ENCODE assay signal across 1 cellular context in the genomic region with DNA sequence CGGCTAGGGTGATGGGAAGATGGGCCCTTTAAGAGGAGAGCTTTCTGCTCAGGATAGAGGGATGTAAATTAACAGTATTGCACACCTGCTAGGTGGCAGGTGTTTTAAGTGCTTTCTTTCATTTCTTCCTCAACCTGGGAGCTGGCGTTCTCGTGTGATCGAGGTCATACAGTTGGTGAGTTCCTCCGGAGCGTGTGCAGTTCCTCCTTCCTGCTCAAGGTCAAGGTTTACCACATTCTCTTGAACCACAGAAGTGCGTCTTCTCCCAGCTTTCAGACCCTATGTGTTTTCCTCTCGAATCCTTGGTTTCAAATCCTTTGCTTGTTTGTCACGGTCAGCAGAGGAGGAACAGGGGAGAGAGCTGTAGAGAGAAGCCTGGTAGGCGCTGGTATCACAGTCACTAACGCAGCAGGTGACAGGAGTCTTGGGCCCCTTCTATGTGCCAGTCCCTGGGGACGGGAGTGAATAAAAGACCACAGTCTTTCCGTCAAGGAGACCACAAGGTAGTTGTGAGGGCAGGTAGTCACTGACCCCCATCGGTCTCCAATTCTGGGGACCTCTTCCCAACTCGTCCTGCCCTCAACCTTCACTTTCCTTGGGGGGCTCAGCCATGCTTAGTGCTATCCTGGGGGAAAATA.
TF ChIP-seq lines count a peak whose summit lies in the region.

No MANE protein-coding gene starts in this region.

TF ChIP-seq in HepG2, 621 proteins besides CTCF, POLR2A, EP300 and RAD21:
- TF ChIP-seq ZFP1 (CRISPR knock-in tag; IDR thresholded peaks at IDR 0.05): no peak
- TF ChIP-seq, protein P1, sequence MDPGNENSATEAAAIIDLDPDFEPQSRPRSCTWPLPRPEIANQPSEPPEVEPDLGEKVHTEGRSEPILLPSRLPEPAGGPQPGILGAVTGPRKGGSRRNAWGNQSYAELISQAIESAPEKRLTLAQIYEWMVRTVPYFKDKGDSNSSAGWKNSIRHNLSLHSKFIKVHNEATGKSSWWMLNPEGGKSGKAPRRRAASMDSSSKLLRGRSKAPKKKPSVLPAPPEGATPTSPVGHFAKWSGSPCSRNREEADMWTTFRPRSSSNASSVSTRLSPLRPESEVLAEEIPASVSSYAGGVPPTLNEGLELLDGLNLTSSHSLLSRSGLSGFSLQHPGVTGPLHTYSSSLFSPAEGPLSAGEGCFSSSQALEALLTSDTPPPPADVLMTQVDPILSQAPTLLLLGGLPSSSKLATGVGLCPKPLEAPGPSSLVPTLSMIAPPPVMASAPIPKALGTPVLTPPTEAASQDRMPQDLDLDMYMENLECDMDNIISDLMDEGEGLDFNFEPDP (CRISPR knock-in tag; conservative IDR thresholded peaks at IDR 0.05): no peak
- TF ChIP-seq, protein P2, sequence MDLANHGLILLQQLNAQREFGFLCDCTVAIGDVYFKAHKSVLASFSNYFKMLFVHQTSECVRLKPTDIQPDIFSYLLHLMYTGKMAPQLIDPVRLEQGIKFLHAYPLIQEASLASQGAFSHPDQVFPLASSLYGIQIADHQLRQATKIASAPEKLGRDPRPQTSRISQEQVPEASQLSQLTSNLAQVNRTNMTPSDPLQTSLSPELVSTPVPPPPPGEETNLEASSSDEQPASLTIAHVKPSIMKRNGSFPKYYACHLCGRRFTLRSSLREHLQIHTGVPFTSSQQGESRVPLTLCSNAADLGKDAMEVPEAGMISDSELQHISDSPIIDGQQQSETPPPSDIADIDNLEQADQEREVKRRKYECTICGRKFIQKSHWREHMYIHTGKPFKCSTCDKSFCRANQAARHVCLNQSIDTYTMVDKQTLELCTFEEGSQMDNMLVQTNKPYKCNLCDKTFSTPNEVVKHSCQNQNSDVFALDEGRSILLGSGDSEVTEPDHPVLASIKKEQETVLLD (CRISPR knock-in tag; IDR thresholded peaks at IDR 0.05; ENCODE audit: low read depth): no peak
- no peak for TF ChIP-seq DMAP1 (CRISPR knock-in tag; IDR thresholded peaks at IDR 0.05)
- TF ChIP-seq MTA3 (CRISPR knock-in tag; IDR thresholded peaks at IDR 0.05): no peak
- TF ChIP-seq RFXAP (CRISPR knock-in tag; IDR thresholded peaks at IDR 0.05; ENCODE audit: borderline replicate concordance): no peak
- TF ChIP-seq, protein P3, sequence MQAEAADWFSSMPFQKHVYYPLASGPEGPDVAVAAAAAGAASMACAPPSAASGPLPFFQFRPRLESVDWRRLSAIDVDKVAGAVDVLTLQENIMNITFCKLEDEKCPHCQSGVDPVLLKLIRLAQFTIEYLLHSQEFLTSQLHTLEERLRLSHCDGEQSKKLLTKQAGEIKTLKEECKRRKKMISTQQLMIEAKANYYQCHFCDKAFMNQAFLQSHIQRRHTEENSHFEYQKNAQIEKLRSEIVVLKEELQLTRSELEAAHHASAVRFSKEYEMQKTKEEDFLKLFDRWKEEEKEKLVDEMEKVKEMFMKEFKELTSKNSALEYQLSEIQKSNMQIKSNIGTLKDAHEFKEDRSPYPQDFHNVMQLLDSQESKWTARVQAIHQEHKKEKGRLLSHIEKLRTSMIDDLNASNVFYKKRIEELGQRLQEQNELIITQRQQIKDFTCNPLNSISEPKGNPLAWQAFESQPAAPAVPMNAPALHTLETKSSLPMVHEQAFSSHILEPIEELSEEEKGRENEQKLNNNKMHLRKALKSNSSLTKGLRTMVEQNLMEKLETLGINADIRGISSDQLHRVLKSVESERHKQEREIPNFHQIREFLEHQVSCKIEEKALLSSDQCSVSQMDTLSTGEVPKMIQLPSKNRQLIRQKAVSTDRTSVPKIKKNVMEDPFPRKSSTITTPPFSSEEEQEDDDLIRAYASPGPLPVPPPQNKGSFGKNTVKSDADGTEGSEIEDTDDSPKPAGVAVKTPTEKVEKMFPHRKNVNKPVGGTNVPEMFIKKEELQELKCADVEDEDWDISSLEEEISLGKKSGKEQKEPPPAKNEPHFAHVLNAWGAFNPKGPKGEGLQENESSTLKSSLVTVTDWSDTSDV (CRISPR knock-in tag; IDR thresholded peaks at IDR 0.05): no peak
- TF ChIP-seq, protein P4, sequence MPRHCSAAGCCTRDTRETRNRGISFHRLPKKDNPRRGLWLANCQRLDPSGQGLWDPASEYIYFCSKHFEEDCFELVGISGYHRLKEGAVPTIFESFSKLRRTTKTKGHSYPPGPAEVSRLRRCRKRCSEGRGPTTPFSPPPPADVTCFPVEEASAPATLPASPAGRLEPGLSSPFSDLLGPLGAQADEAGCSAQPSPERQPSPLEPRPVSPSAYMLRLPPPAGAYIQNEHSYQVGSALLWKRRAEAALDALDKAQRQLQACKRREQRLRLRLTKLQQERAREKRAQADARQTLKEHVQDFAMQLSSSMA (CRISPR knock-in tag; IDR thresholded peaks at IDR 0.05): no peak
- TF ChIP-seq ZNF496 (CRISPR knock-in tag; IDR thresholded peaks at IDR 0.05; ENCODE audit: insufficient replicate concordance): no peak
- TF ChIP-seq ZFP36L1 (CRISPR knock-in tag; IDR thresholded peaks at IDR 0.05): no peak
- TF ChIP-seq, protein P5, sequence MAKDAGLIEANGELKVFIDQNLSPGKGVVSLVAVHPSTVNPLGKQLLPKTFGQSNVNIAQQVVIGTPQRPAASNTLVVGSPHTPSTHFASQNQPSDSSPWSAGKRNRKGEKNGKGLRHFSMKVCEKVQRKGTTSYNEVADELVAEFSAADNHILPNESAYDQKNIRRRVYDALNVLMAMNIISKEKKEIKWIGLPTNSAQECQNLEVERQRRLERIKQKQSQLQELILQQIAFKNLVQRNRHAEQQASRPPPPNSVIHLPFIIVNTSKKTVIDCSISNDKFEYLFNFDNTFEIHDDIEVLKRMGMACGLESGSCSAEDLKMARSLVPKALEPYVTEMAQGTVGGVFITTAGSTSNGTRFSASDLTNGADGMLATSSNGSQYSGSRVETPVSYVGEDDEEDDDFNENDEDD (CRISPR knock-in tag; IDR thresholded peaks at IDR 0.05; ENCODE audit: borderline replicate concordance): no peak
- TF ChIP-seq ARNTL (CRISPR knock-in tag; IDR thresholded peaks at IDR 0.05): no peak
- TF ChIP-seq ZNF547 (CRISPR knock-in tag; IDR thresholded peaks at IDR 0.05): no peak
- no peak for TF ChIP-seq HOXA5 (CRISPR knock-in tag; IDR thresholded peaks at IDR 0.05)
- TF ChIP-seq CENPX (CRISPR knock-in tag; IDR thresholded peaks at IDR 0.05): no peak
- TF ChIP-seq, protein P6, sequence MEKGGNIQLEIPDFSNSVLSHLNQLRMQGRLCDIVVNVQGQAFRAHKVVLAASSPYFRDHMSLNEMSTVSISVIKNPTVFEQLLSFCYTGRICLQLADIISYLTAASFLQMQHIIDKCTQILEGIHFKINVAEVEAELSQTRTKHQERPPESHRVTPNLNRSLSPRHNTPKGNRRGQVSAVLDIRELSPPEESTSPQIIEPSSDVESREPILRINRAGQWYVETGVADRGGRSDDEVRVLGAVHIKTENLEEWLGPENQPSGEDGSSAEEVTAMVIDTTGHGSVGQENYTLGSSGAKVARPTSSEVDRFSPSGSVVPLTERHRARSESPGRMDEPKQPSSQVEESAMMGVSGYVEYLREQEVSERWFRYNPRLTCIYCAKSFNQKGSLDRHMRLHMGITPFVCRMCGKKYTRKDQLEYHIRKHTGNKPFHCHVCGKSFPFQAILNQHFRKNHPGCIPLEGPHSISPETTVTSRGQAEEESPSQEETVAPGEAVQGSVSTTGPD (CRISPR knock-in tag; IDR thresholded peaks at IDR 0.05): no peak
- no peak for TF ChIP-seq MED8 (CRISPR knock-in tag; IDR thresholded peaks at IDR 0.05; ENCODE audit: insufficient replicate concordance)
- TF ChIP-seq ERF (CRISPR knock-in tag; IDR thresholded peaks at IDR 0.05): no peak
- TF ChIP-seq MEIS2 (CRISPR knock-in tag; IDR thresholded peaks at IDR 0.05): no peak
TF ChIP-seq in HepG2: peak in this region for 0.
